ENCODE assay signal across 17 cellular contexts in genomic region chr22:49751318-49751967, GRCh38.
"Had no signal": no experiment of that assay in that cellular context is flagged by ENCODE, and none has a peak within 500 bp of the region (broad histone marks: within the 10 kb centered on the region; RNA-seq: fewer than 3 reads in every experiment).

No MANE protein-coding gene starts in this region.

- H3K4me3 ChIP-seq: gastroesophageal sphincter, left lung, mucosa of descending colon, uterus had no signal

- H3K36me3 ChIP-seq: brain microvascular endothelial cell, gastroesophageal sphincter, left lung, neutrophil, uterus had no signal

- H3K36me3 Mint-ChIP-seq: memory B cell had no signal

- DNase-seq: activated CD4-positive, alpha-beta memory T cell treated with anti-CD3 and anti-CD28 coated beads, Interleukin-2, amount 10 ng/mL, durations not matched to agents 7 days and 5 days; activated CD4-positive, alpha-beta T cell treated with anti-CD3 and anti-CD28 coated beads for 4 hours; activated T-cell treated with anti-CD3 and anti-CD28 coated beads, Interleukin-2, amount 50 U/mL, for 48 hours; anterior cingulate cortex; brain microvascular endothelial cell; dermis blood vessel endothelial cell; T-helper 2 cell; uterus had no signal

- H3K4me3 Mint-ChIP-seq: activated CD4-positive, alpha-beta memory T cell treated with anti-CD3 and anti-CD28 coated beads, Interleukin-2, amount 10 ng/mL, durations not matched to agents 7 days and 5 days; memory B cell; naive thymus-derived CD4-positive, alpha-beta T cell; stimulated activated effector memory CD8-positive, alpha-beta T cell treated with anti-CD3 and anti-CD28 coated beads, Interleukin-12 subunit alpha, Interleukin-12 subunit beta, amount 100 ng/mL, for 72 hours; WTC11 had no signal

- H3K4me1 ChIP-seq: gastroesophageal sphincter, left lung, parathyroid adenoma, uterus had no signal

- H3K27ac ChIP-seq: brain microvascular endothelial cell, gastroesophageal sphincter, left lung, neutrophil, parathyroid adenoma, uterus had no signal

- H3K27ac Mint-ChIP-seq: activated CD4-positive, alpha-beta memory T cell treated with anti-CD3 and anti-CD28 coated beads, Interleukin-2, amount 10 ng/mL, durations not matched to agents 7 days and 5 days; memory B cell; naive thymus-derived CD4-positive, alpha-beta T cell; stimulated activated effector memory CD8-positive, alpha-beta T cell treated with anti-CD3 and anti-CD28 coated beads, Interleukin-12 subunit alpha, Interleukin-12 subunit beta, amount 100 ng/mL, for 72 hours; WTC11 had no signal

- H3K9ac ChIP-seq: parathyroid adenoma had no signal

- H3K4me1 Mint-ChIP-seq: activated CD4-positive, alpha-beta memory T cell treated with anti-CD3 and anti-CD28 coated beads, Interleukin-2, amount 10 ng/mL, durations not matched to agents 7 days and 5 days; memory B cell; stimulated activated effector memory CD8-positive, alpha-beta T cell treated with anti-CD3 and anti-CD28 coated beads, Interleukin-12 subunit alpha, Interleukin-12 subunit beta, amount 100 ng/mL, for 72 hours had no signal

- H2AFZ ChIP-seq: parathyroid adenoma had no signal

- H3K27me3 ChIP-seq: brain microvascular endothelial cell, neutrophil, uterus had no signal

- ATAC-seq: gastroesophageal sphincter; left lung; mucosa of descending colon; naive thymus-derived CD4-positive, alpha-beta T cell; stimulated activated effector memory CD8-positive, alpha-beta T cell treated with anti-CD3 and anti-CD28 coated beads, Interleukin-12 subunit alpha, Interleukin-12 subunit beta, amount 100 ng/mL, for 72 hours; WTC11 had no signal

- H3K79me2 ChIP-seq: parathyroid adenoma had no signal
